ENCODE assay signal across 1 cellular context in genomic region chr11:779120-779954, GRCh38.
TF ChIP-seq lines count a peak whose summit lies in the region.

No MANE protein-coding gene starts in this region.

TF ChIP-seq in GM23338, 12 proteins besides CTCF, POLR2A, EP300 and RAD21:
- TF ChIP-seq EZH2 (IDR thresholded peaks at IDR 0.05; ENCODE audit: low read depth, unreplicated experiment) (no peak), ZNF114 (CRISPR knock-in tag; IDR thresholded peaks at IDR 0.05) (no peak)
